In the genomic region with DNA sequence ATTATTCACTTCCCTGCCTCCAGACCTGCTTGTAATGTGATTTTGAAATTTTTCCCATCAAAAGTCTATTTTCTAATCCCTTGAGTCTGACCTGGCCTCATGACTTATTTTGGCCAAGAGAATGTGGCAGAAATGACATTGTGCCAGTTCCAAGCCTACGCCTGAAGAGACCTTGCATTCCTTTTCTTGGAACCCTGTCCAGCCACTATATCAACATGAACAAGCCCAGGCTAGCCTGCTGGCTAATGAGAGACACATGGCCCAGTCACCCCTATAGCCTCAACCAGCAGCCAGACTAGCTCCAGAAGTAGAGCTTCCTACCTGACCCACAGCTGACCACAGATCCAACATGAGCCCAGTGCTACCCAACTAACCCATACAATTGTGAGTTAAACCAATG, we compare ENCODE assay signal across 16 cellular contexts.
"Had no signal": no experiment of that assay in that cellular context is flagged by ENCODE, and none has a peak within 500 bp of the region (broad histone marks: within the 10 kb centered on the region; RNA-seq: fewer than 3 reads in every experiment).

No MANE protein-coding gene starts in this region.

- H3K4me1 Mint-ChIP-seq: activated B cell treated with CpG ODN at 0.5 μM for 24 hours; activated CD4-positive, alpha-beta T cell treated with anti-CD3 and anti-CD28 coated beads, Interleukin-2, amount 10 ng/mL, durations not matched to agents 24 days and 14 days; activated naive CD4-positive, alpha-beta T cell treated with anti-CD3 and anti-CD28 coated beads, Interleukin-2, amount 50 U/mL, for 24 hours; T-helper 17 cell had no signal

- DNase-seq: activated B cell treated with CpG ODN at 0.5 μM for 24 hours; activated CD4-positive, alpha-beta T cell treated with anti-CD3 and anti-CD28 coated beads, Interleukin-2, amount 10 ng/mL, durations not matched to agents 24 days and 14 days; amygdala; dermis blood vessel endothelial cell; erythroblast; left ventricle myocardium superior; ovary; sigmoid colon; stimulated activated CD4-positive, alpha-beta T cell treated with anti-CD3 and anti-CD28 coated beads, Interleukin-2, amount 100 ng/mL, for 24 hours; stimulated activated naive CD4-positive, alpha-beta T cell treated with Interleukin-2 at 50 U/mL for 16 hours; T-helper 17 cell; upper lobe of left lung had no signal

- H3K4me1 ChIP-seq: gastroesophageal sphincter, sigmoid colon, suprapubic skin, upper lobe of left lung had no signal

- H3K27ac ChIP-seq: gastroesophageal sphincter, ovary, sigmoid colon, suprapubic skin, upper lobe of left lung had no signal

- H3K4me3 Mint-ChIP-seq: activated B cell treated with CpG ODN at 0.5 μM for 24 hours; activated CD4-positive, alpha-beta T cell treated with anti-CD3 and anti-CD28 coated beads, Interleukin-2, amount 10 ng/mL, durations not matched to agents 24 days and 14 days; activated naive CD4-positive, alpha-beta T cell treated with anti-CD3 and anti-CD28 coated beads, Interleukin-2, amount 50 U/mL, for 24 hours; T-helper 17 cell had no signal

- H3K36me3 Mint-ChIP-seq: activated naive CD4-positive, alpha-beta T cell treated with anti-CD3 and anti-CD28 coated beads, Interleukin-2, amount 50 U/mL, for 24 hours had no signal

- ATAC-seq: gastroesophageal sphincter, left ventricle myocardium superior, T-helper 17 cell had no signal

- H3K27me3 ChIP-seq: ovary, sigmoid colon, upper lobe of left lung had no signal

- H3K36me3 ChIP-seq: gastroesophageal sphincter, ovary, sigmoid colon, suprapubic skin, upper lobe of left lung had no signal

- H3K27ac Mint-ChIP-seq: activated B cell treated with CpG ODN at 0.5 μM for 24 hours; activated CD4-positive, alpha-beta T cell treated with anti-CD3 and anti-CD28 coated beads, Interleukin-2, amount 10 ng/mL, durations not matched to agents 24 days and 14 days; activated naive CD4-positive, alpha-beta T cell treated with anti-CD3 and anti-CD28 coated beads, Interleukin-2, amount 50 U/mL, for 24 hours; activated T-helper 2 cell treated with anti-CD3 and anti-CD28 coated beads, Interferon-gamma antibody, Interleukin-2, Interleukin-4, amounts not matched to agents 10 μg/mL and 5 μg/mL and 100 μg/mL, durations not matched to agents 14 hours and 24 hours and 36 hours; T-helper 17 cell had no signal

- H3K9me3 ChIP-seq: gastroesophageal sphincter, ovary, sigmoid colon, suprapubic skin, upper lobe of left lung had no signal

- H3K9me3 Mint-ChIP-seq: activated B cell treated with CpG ODN at 0.5 μM for 24 hours; activated CD4-positive, alpha-beta T cell treated with anti-CD3 and anti-CD28 coated beads, Interleukin-2, amount 10 ng/mL, durations not matched to agents 24 days and 14 days; activated naive CD4-positive, alpha-beta T cell treated with anti-CD3 and anti-CD28 coated beads, Interleukin-2, amount 50 U/mL, for 24 hours; activated T-helper 2 cell treated with anti-CD3 and anti-CD28 coated beads, Interferon-gamma antibody, Interleukin-2, Interleukin-4, amounts not matched to agents 10 μg/mL and 5 μg/mL and 100 μg/mL, durations not matched to agents 14 hours and 24 hours and 36 hours had no signal

- H3K4me3 ChIP-seq: gastroesophageal sphincter, ovary, sigmoid colon, suprapubic skin, upper lobe of left lung had no signal
